In the genomic region with DNA sequence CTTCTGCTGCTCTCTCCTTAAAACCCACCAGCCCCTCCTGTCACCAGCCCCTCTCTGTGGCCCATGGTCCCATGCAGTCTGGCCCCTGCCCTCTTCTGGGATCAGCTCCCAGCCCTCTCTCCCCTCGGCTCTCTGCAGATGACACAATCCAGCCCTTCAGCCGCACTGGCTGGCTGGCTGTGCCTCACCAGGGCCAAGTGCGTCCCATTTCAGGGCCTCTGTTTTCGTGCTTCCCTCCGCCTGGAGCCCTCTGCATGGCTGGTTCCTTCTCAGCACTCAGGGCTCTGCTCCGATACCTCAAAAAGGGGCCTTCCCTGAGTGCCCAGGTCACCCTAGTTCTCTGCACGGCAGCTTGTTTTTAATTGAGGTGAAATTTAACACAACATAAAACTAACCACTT, we compare ENCODE assay signal across 1 cellular context.
TF ChIP-seq lines count a peak whose summit lies in the region.

No MANE protein-coding gene starts in this region.

TF ChIP-seq in SK-N-SH treated with all-trans-retinoic acid at 6 μM for 48 hours, 23 proteins besides CTCF, POLR2A, EP300 and RAD21 (continued from another document):
- no peak for TF ChIP-seq ZFP3 (CRISPR knock-in tag; IDR thresholded peaks at IDR 0.05)
- TF ChIP-seq ZC3H10 (CRISPR knock-in tag; IDR thresholded peaks at IDR 0.05), result no peak
- TF ChIP-seq ZNF8 (CRISPR knock-in tag; IDR thresholded peaks at IDR 0.05), result no peak
- TF ChIP-seq ARNTL (CRISPR knock-in tag; IDR thresholded peaks at IDR 0.05; ENCODE audit: borderline replicate concordance, low read depth), result no peak
- TF ChIP-seq CSDC2 (CRISPR knock-in tag; IDR thresholded peaks at IDR 0.05), result no peak
- no peak for TF ChIP-seq BACH2 (CRISPR knock-in tag; IDR thresholded peaks at IDR 0.05; ENCODE audit: borderline replicate concordance)
- no peak for TF ChIP-seq ZFP30 (CRISPR knock-in tag; IDR thresholded peaks at IDR 0.05)
- no peak for TF ChIP-seq PATZ1 (CRISPR knock-in tag; IDR thresholded peaks at IDR 0.05; ENCODE audit: borderline replicate concordance)
TF ChIP-seq in SK-N-SH treated with all-trans-retinoic acid at 6 μM for 48 hours: peak in this region for 0.
